8 cellular contexts compared by ENCODE assay signal in the genomic region with DNA sequence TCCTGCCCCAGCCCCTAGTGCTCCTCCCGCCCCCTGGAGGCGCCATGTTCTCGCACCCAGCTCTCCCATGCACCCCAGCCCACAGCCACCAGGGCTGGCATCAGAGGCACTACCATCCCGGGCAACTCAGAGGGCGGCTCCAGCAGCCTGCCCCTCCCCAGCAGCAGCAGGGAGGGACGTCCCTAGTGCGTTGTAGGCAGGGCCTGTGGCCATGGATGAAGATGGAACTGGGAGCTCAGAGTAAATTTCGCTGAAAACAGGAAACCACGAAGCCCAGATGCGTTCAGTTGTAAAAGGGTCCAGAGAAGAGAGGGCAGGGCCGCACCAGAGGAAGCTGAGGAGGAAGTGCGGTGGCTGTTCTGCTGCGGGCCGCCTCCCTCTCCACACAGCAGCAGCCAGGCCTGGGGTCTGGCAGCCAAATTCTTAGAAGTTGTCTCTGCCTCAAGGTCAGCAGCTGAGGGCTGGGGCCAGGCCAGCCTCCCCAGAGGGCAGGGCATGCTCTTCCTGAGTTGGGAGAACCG. TPM values are rescaled to one million over a fixed set of nuclear protein-coding genes. Genes with fewer than 3 reads are reported as not detected.
DNase-seq lines count a peak whose midpoint lies in the region; ATAC-seq, FAIRE-seq and TF ChIP-seq lines count a peak whose summit lies in the region.

No MANE protein-coding gene starts in this region.

- WGBS in pancreas, 2 donors, result 74 to 75% methylated on average over 15 of the region's 15 CpGs

- no peak overlapping the region for H3K4me3 ChIP-seq in pancreas

- peak overlapping the region in 3 of 4 donors; percentile 22 to 63 (median 55) for H3K27ac ChIP-seq in pancreas

- H3K9me3 ChIP-seq in pancreas, result no peaks in the 10 kb centered on the region

- peak; percentile 65 for DNase-seq in GM10248 (ENCODE audit: extremely low spot score)
- DNase-seq in effector CD4-positive, alpha-beta T cell, result peak; percentile 63
- peak in 3 of 6 donors; percentile 56 to 65 (median 62) for DNase-seq in pancreas
- DNase-seq in SK-N-DZ (ENCODE audit: low spot score), result no peak
- no peak for DNase-seq in NCI-H2196 treated with DMSO at 0.1 percent for 48 hours (lab: John Stamatoyannopoulos, UW; ENCODE audit: unreplicated experiment)
- no peak for DNase-seq in LoVo (ENCODE audit: low spot score)

- intact Hi-C loops in pancreas (cut with DNase I), result no loop called here

- POLR2A ChIA-PET in GM10248 (lab: Yijun Ruan, JAX), result interaction anchor here (0.8 kb wide), 1 partner anchor 88 kb away, joined by 4 read pairs; no protein-coding TSS in a partner anchor

- CTCF ChIA-PET in GM10248 (lab: Yijun Ruan, JAX), result interaction anchor here (1.1 to 4.5 kb wide), 7 partner anchors 10 to 54 kb away, joined by 3 to 24 read pairs (median 4); a partner anchor contains a TSS

- peaks cover 0 to 12% (median 0%) of the 10 kb centered on the region in 3 donors for H3K36me3 ChIP-seq in pancreas

- no peak for FAIRE-seq in pancreas (lab: Jason Lieb, UNC)

- peak; percentile 54 for ATAC-seq in HG03025 (IDR thresholded peaks at IDR 0.05; ENCODE audit: low FRiP score, unreplicated experiment)
- ATAC-seq in activated CD4-positive, CD25-positive, alpha-beta regulatory T cell treated with anti-CD3 and anti-CD28 coated beads, Interleukin-2, amount 50 U/mL, for 24 hours, result peak; percentile 64 to 74
- ATAC-seq in pancreas, result peak; percentile 15 to 60 (median 44)

- TF ChIP-seq CTCF in GM10248 (IDR thresholded peaks at IDR 0.05; ENCODE audit: control extremely low read depth, extremely low read depth, low read depth, missing control alignments) (no peak), pancreas (IDR thresholded peaks at IDR 0.05) (no peak)

- H3K27me3 ChIP-seq in pancreas, result no peaks in the 10 kb centered on the region

- H3K4me1 ChIP-seq in pancreas, result peaks cover 4 to 21% (median 9%) of the 10 kb centered on the region in 3 donors

RNA-seq across cellular contexts. Expression of a gene that starts 24.6 kb away (rescaled TPM):
- total RNA-seq in pancreas, result 10 to 100 TPM in 3 of 6 donors, 1 to 10 TPM in 3; 3.7 to 27.6 (median 9.7) TPM
- polyA plus RNA-seq in pancreas, result 10 to 100 TPM in 1 of 2 donors, 1 to 10 TPM in 1; 5.9 to 10.2 TPM
- not detected in 2 replicates for polyA plus RNA-seq in SK-N-DZ (2014; cell fraction: cytosol; rRNA removed)
- polyA plus RNA-seq in SK-N-DZ (2014; cell fraction: nucleus; rRNA removed), result not detected in 2 replicates

RNA-seq across cellular contexts. Expression of a gene that starts 29.2 kb away (rescaled TPM):
- total RNA-seq in pancreas, result under 1 TPM in 1 of 6 donors, not detected in 5; 0.06 TPM
- under 1 TPM; 0.08 to 0.14 TPM for polyA plus RNA-seq in pancreas
- polyA plus RNA-seq in SK-N-DZ (2014; cell fraction: cytosol; rRNA removed), result not detected in 2 replicates
- polyA plus RNA-seq in SK-N-DZ (2014; cell fraction: nucleus; rRNA removed), result not detected in 2 replicates

Comparison
In these comparisons a context has a peak if more than half of its experiments do, and no peak if none do; other contexts are left out.
1. DNase-seq: peak in GM10248 (single experiment) and effector CD4-positive, alpha-beta T cell (single experiment); none in SK-N-DZ (single experiment), NCI-H2196 treated with DMSO at 0.1 percent for 48 hours (single experiment) and LoVo (single experiment).
2. Peak in every context shown above with its lines, with median percentiles within 50 percentile points of each other: ATAC-seq.